In genomic region chr1:83765125-83765524, GRCh38 we compare ENCODE assay signal across 1 cellular context.
TF ChIP-seq lines count a peak whose summit lies in the region.

No MANE protein-coding gene starts in this region.

TF ChIP-seq in HepG2, 621 proteins besides CTCF, POLR2A, EP300 and RAD21 (continued from another document):
- TF ChIP-seq SOX13 (IDR thresholded peaks at IDR 0.05) (no peak), SOX13 (CRISPR knock-in tag; conservative IDR thresholded peaks at IDR 0.05 in 1 of 2, IDR thresholded peaks at IDR 0.05 in 1 of 2) (peak in 1 of 2 experiments; percentile 18; a peak in 1 of 4 replicates), PAXIP1 (CRISPR knock-in tag; conservative IDR thresholded peaks at IDR 0.05) (0 out of 2 replicates have a peak, but pooled peaks have one; percentile 27), PCBP1 (IDR thresholded peaks at IDR 0.05; ENCODE audit: borderline replicate concordance, low read depth, low read length) (no peak)
